In the genomic region with DNA sequence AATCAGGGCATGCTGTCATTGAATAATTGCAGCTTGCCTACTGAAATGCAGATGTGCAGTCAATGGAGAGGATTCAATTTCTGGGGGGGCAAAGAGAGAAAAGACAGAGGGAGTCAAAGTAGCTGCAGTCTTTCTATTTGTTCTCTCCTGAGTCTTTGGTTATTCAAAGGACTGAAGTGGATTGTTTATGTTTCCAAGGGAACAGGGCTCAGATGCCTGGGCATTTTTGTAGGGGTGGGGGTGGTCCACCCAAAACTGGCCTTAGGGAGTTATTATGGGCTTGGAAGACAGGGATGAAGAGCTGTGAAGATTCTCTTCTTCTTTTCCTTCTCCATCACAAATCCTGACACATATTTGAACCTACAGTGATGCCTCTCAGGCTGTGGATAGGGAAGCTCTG, we compare ENCODE assay signal across 19 cellular contexts.
"Had no signal": no experiment of that assay in that cellular context is flagged by ENCODE, and none has a peak within 500 bp of the region (broad histone marks: within the 10 kb centered on the region; RNA-seq: fewer than 3 reads in every experiment).

No MANE protein-coding gene starts in this region.

- H3K27me3 Mint-ChIP-seq: activated naive CD8-positive, alpha-beta T cell treated with anti-CD3 and anti-CD28 coated beads, Interleukin-2, amount 10 ng/mL, durations not matched to agents 7 days and 5 days; dendritic cell treated with granulocyte-macrophage colony-stimulating factor and Interleukin-4, amounts not matched to agents 40 ng/mL and 50 ng/mL, for 4 days; type B pancreatic cell had no signal

- DNase-seq: activated B cell treated with CpG ODN at 0.5 μM for 24 hours; activated CD4-positive, alpha-beta T cell treated with anti-CD3 and anti-CD28 coated beads for 48 hours; activated naive CD4-positive, alpha-beta T cell; activated naive CD8-positive, alpha-beta T cell treated with anti-CD3 and anti-CD28 coated beads, Interleukin-2, amount 10 ng/mL, durations not matched to agents 7 days and 5 days; erythroblast; gastrocnemius medialis; heart right ventricle; kidney glomerular epithelial cell; nephron progenitor cell; psoas muscle; right lobe of liver had no signal

- H3K27ac ChIP-seq: ascending aorta, breast epithelium, gastrocnemius medialis, heart right ventricle, psoas muscle, right lobe of liver, suprapubic skin had no signal

- H3K27ac Mint-ChIP-seq: activated B cell treated with CpG ODN at 0.5 μM for 24 hours; activated naive CD8-positive, alpha-beta T cell treated with anti-CD3 and anti-CD28 coated beads, Interleukin-2, amount 10 ng/mL, durations not matched to agents 7 days and 5 days; dendritic cell treated with granulocyte-macrophage colony-stimulating factor and Interleukin-4, amounts not matched to agents 40 ng/mL and 50 ng/mL, for 4 days; mesothelial cell of epicardium; nephron progenitor cell; stimulated activated naive CD8-positive, alpha-beta T cell treated with anti-CD3 and anti-CD28 coated beads, Interleukin-15, Interleukin-2, amounts not matched to agents 100 ng/mL and 50 ng/mL, for 24 hours; type B pancreatic cell had no signal

- H3K4me2 ChIP-seq: smooth muscle cell had no signal

- H3K4me1 ChIP-seq: ascending aorta, breast epithelium, gastrocnemius medialis, heart right ventricle, psoas muscle, right lobe of liver, suprapubic skin had no signal

- H3K27me3 ChIP-seq: ascending aorta, breast epithelium, gastrocnemius medialis, right lobe of liver, suprapubic skin had no signal

- H3K9me3 Mint-ChIP-seq: activated B cell treated with CpG ODN at 0.5 μM for 24 hours; activated naive CD8-positive, alpha-beta T cell treated with anti-CD3 and anti-CD28 coated beads, Interleukin-2, amount 10 ng/mL, durations not matched to agents 7 days and 5 days; nephron progenitor cell; type B pancreatic cell had no signal

- H3K4me1 Mint-ChIP-seq: activated B cell treated with CpG ODN at 0.5 μM for 24 hours; activated naive CD8-positive, alpha-beta T cell treated with anti-CD3 and anti-CD28 coated beads, Interleukin-2, amount 10 ng/mL, durations not matched to agents 7 days and 5 days; mesothelial cell of epicardium; nephron progenitor cell had no signal

- H3K4me3 Mint-ChIP-seq: activated B cell treated with CpG ODN at 0.5 μM for 24 hours; activated naive CD8-positive, alpha-beta T cell treated with anti-CD3 and anti-CD28 coated beads, Interleukin-2, amount 10 ng/mL, durations not matched to agents 7 days and 5 days; dendritic cell treated with granulocyte-macrophage colony-stimulating factor and Interleukin-4, amounts not matched to agents 40 ng/mL and 50 ng/mL, for 4 days; mesothelial cell of epicardium; nephron progenitor cell; stimulated activated naive CD8-positive, alpha-beta T cell treated with anti-CD3 and anti-CD28 coated beads, Interleukin-15, Interleukin-2, amounts not matched to agents 100 ng/mL and 50 ng/mL, for 24 hours; type B pancreatic cell had no signal

- H3K9me3 ChIP-seq: ascending aorta, breast epithelium, gastrocnemius medialis, psoas muscle, right lobe of liver, suprapubic skin had no signal

- H3K36me3 Mint-ChIP-seq: activated naive CD8-positive, alpha-beta T cell treated with anti-CD3 and anti-CD28 coated beads, Interleukin-2, amount 10 ng/mL, durations not matched to agents 7 days and 5 days; mesothelial cell of epicardium; type B pancreatic cell had no signal

- H3K36me3 ChIP-seq: ascending aorta, breast epithelium, gastrocnemius medialis, heart right ventricle, right lobe of liver, suprapubic skin had no signal

- ATAC-seq: gastrocnemius medialis, heart right ventricle, psoas muscle, right lobe of liver had no signal

- H3K4me3 ChIP-seq: ascending aorta, breast epithelium, gastrocnemius medialis, heart right ventricle, psoas muscle, right lobe of liver, smooth muscle cell, suprapubic skin had no signal
